ENCODE assay signal across 12 cellular contexts in genomic region chr12:129886541-129886940, GRCh38.
"Had no signal": no experiment of that assay in that cellular context is flagged by ENCODE, and none has a peak within 500 bp of the region (broad histone marks: within the 10 kb centered on the region; RNA-seq: fewer than 3 reads in every experiment).

No MANE protein-coding gene starts in this region.

- DNase-seq: colonic mucosa; effector memory CD4-positive, alpha-beta T cell; erythroblast; kidney; mucosa of descending colon; naive B cell; sigmoid colon; stimulated activated CD4-positive, alpha-beta T cell treated with anti-CD3 and anti-CD28 coated beads, Interleukin-2, amount 100 ng/mL, for 24 hours; stimulated activated CD4-positive, alpha-beta T cell treated with anti-CD3 and anti-CD28 coated beads, Interleukin-4, amount 100 ng/mL, for 24 hours; stimulated activated naive CD4-positive, alpha-beta T cell treated with Interleukin-2 at 50 U/mL for 16 hours; stomach; trophoblast cell had no signal
